In the genomic region with DNA sequence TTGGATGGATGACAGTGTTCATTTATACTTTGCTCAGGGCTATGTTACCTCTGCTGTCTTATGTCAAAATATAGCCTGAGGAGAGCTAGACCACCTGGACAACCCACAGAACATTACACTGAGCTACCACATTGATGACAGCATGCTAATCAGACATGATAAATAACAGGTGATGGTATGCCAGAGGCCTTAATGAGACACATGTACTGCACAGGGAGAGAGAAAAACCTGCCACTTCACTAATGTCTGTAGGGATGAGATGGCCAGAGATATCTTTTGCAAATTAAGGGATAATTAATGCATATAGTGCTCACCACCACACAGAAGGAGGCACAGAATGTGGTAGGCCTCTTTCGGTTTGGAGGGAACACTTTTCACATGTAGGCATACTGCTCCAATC, we compare ENCODE assay signal across 35 cellular contexts.
"Had no signal": no experiment of that assay in that cellular context is flagged by ENCODE, and none has a peak within 500 bp of the region (broad histone marks: within the 10 kb centered on the region; RNA-seq: fewer than 3 reads in every experiment).

No MANE protein-coding gene starts in this region.

- H3K4me3 ChIP-seq: adrenal gland, body of pancreas, breast epithelium, cardiac muscle cell had no signal

- H3K27ac ChIP-seq: adrenal gland, body of pancreas, brain microvascular endothelial cell, breast epithelium, cardiac muscle cell, VCaP had no signal

- H3K27me3 ChIP-seq: adrenal gland, body of pancreas, brain microvascular endothelial cell, breast epithelium, cardiac muscle cell had no signal

- H3K9me3 ChIP-seq: adrenal gland, body of pancreas, breast epithelium had no signal

- ATAC-seq: activated CD8-positive, alpha-beta T cell treated with anti-CD3 and anti-CD28 coated beads for 36 hours; activated naive CD4-positive, alpha-beta T cell treated with anti-CD3 and anti-CD28 coated beads, Interleukin-2, amount 50 U/mL, for 72 hours; activated T-cell treated with anti-CD3 and anti-CD28 coated beads, Interleukin-2, amount 50 U/mL, for 4 hours; activated T-cell treated with anti-CD3 and anti-CD28 coated beads, Interleukin-2, amount 50 U/mL, for 72 hours; activated T-helper 17 cell treated with anti-CD3 and anti-CD28 coated beads, Interleukin-2, amount 50 U/mL, for 72 hours; body of pancreas had no signal

- H3K4me1 ChIP-seq: adrenal gland, body of pancreas, breast epithelium had no signal

- H3K36me3 ChIP-seq: adrenal gland, brain microvascular endothelial cell, breast epithelium, cardiac muscle cell had no signal

- DNase-seq: activated B cell treated with CpG ODN at 0.5 μM for 24 hours; activated CD4-positive, alpha-beta memory T cell treated with anti-CD3 and anti-CD28 coated beads for 36 hours; activated CD4-positive, alpha-beta T cell treated with anti-CD3 and anti-CD28 coated beads for 4 hours; activated CD4-positive, alpha-beta T cell treated with anti-CD3 and anti-CD28 coated beads, Interleukin-2, amount 10 ng/mL, durations not matched to agents 24 days and 14 days; activated CD4-positive, alpha-beta T cell treated with anti-CD3 and anti-CD28 coated beads, Interleukin-2, amount 50 U/mL, for 1 hour; activated CD4-positive, alpha-beta T cell treated with anti-CD3 and anti-CD28 coated beads, Interleukin-2, amount 50 U/mL, for 4 hours; activated CD4-positive, CD25-positive, alpha-beta regulatory T cell treated with anti-CD3 and anti-CD28 coated beads, Interleukin-2, amount 50 U/mL, for 72 hours; activated CD8-positive, alpha-beta memory T cell treated with anti-CD3 and anti-CD28 coated beads, Interleukin-2, amount 50 U/mL, for 4 hours; activated CD8-positive, alpha-beta T cell treated with anti-CD3 and anti-CD28 coated beads for 36 hours; activated effector memory CD4-positive, alpha-beta T cell treated with anti-CD3 and anti-CD28 coated beads, Interleukin-2, amount 50 U/mL, for 16 hours; activated gamma-delta T cell treated with Interleukin-2 at 50 U/mL for 16 hours; activated naive CD4-positive, alpha-beta T cell; activated naive CD4-positive, alpha-beta T cell treated with anti-CD3 and anti-CD28 coated beads for 36 hours; activated naive CD4-positive, alpha-beta T cell treated with anti-CD3 and anti-CD28 coated beads, Interleukin-2, amount 50 U/mL, for 16 hours; activated naive CD8-positive, alpha-beta T cell treated with anti-CD3 and anti-CD28 coated beads for 36 hours; activated T-cell treated with anti-CD3 and anti-CD28 coated beads for 4 hours; activated T-cell treated with anti-CD3 and anti-CD28 coated beads, Interleukin-2, amount 50 U/mL, for 1 hour; activated T-cell treated with anti-CD3 and anti-CD28 coated beads, Interleukin-2, amount 50 U/mL, for 4 hours; activated T-cell treated with anti-CD3 and anti-CD28 coated beads, Interleukin-2, amount 50 U/mL, for 72 hours; adrenal gland; amniotic stem cell; aorta; body of pancreas; brain microvascular endothelial cell; caudate nucleus; cerebellar nuclear complex; T-helper 2 cell; T-helper 9 cell had no signal

- FAIRE-seq: astrocyte, TTC549 had no signal
